ENCODE assay signal across 25 cellular contexts in the genomic region with DNA sequence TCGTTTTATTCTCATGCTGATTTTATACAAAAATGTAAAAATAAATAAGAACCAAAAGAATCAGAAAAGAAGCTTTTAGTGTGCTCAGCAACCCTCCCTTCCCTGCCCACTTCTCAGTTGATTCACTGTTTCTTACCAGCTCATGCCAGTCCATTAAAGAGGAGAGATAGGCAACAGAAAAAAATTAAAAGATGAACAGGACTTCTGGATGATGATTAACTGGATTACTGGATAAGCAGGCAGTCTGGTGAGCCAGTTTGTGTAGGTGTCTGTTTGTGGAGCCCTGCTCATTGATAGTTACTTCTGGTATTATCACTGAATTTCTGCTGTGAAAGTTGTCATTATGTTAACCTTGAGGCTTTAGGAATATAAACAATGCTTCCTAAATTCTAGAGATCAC. TPM values are rescaled to one million over a fixed set of nuclear protein-coding genes. Genes with fewer than 3 reads are reported as not detected.
"Had no signal": no experiment of that assay in that cellular context is flagged by ENCODE, and none has a peak within 500 bp of the region (broad histone marks: within the 10 kb centered on the region; RNA-seq: fewer than 3 reads in every experiment).

No MANE protein-coding gene starts in this region.

- H3K9me3 ChIP-seq: breast epithelium, esophagus muscularis mucosa, lower lobe of right lung, mucosa of descending colon had no signal

- H3K27ac ChIP-seq: breast epithelium, coronary artery, esophagus muscularis mucosa, lower lobe of right lung had no signal

- H3K27me3 ChIP-seq: breast epithelium, esophagus muscularis mucosa had no signal

- ATAC-seq: activated CD4-positive, alpha-beta T cell treated with anti-CD3 and anti-CD28 coated beads for 36 hours; left colon; lower lobe of right lung; mucosa of descending colon; sciatic nerve; stimulated activated naive B cell treated with anti-CD40 and anti-IgM and Interleukin-4, amounts not matched to agents 10 μg/mL and 1 μg/mL and 100 μg/mL, for 72 hours had no signal

- DNase-seq: activated B cell treated with CpG ODN at 0.5 μM for 24 hours; activated CD4-positive, alpha-beta T cell treated with anti-CD3 and anti-CD28 coated beads for 36 hours; activated CD4-positive, alpha-beta T cell treated with anti-CD3 and anti-CD28 coated beads, Interleukin-2, amount 50 U/mL, for 4 hours; activated CD8-positive, alpha-beta memory T cell treated with anti-CD3 and anti-CD28 coated beads, Interleukin-2, amount 50 U/mL, for 48 hours; activated naive CD4-positive, alpha-beta T cell treated with Interleukin-2 at 50 U/mL for 16 hours; activated naive CD8-positive, alpha-beta T cell treated with anti-CD3 and anti-CD28 coated beads for 36 hours; activated T-cell treated with anti-CD3 and anti-CD28 coated beads, Interleukin-2, amount 50 U/mL, for 48 hours; cerebellar nuclear complex; hypothalamus; left colon; lower lobe of right lung; mesendoderm; mucosa of descending colon; nucleus accumbens; small intestine; stimulated activated CD4-positive, alpha-beta T cell treated with anti-CD3 and anti-CD28 coated beads, Interleukin-2, amount 100 ng/mL, for 48 hours; stimulated activated CD8-positive, alpha-beta memory T cell treated with anti-CD3 and anti-CD28 coated beads, Interleukin-4, amount 100 ng/mL, for 48 hours; stimulated activated naive B cell treated with anti-CD40 and anti-IgM and Interleukin-4, amounts not matched to agents 10 μg/mL and 1 μg/mL and 100 μg/mL, for 72 hours; T1000 had no signal

- H3K36me3 ChIP-seq: breast epithelium, esophagus muscularis mucosa, lower lobe of right lung had no signal

- H3K4me3 ChIP-seq: breast epithelium, coronary artery, esophagus muscularis mucosa, lower lobe of right lung, mucosa of descending colon had no signal

- H3K4me1 ChIP-seq: breast epithelium, lower lobe of right lung had no signal

RNA-seq across cellular contexts. Expression of a gene that starts 15.1 kb away (rescaled TPM):
- total RNA-seq: frontal cortex, temporal lobe had no signal
